Comparison of ENCODE assay signal across 18 cellular contexts in genomic region chr5:160359816-160360215, GRCh38. TPM values are rescaled to one million over a fixed set of nuclear protein-coding genes. Genes with fewer than 3 reads are reported as not detected.
DNase-seq lines count a peak whose midpoint lies in the region; ATAC-seq and TF ChIP-seq lines count a peak whose summit lies in the region.
"Had no signal": no experiment of that assay in that cellular context is flagged by ENCODE, and none has a peak within 500 bp of the region (broad histone marks: within the 10 kb centered on the region; RNA-seq: fewer than 3 reads in every experiment).

No MANE protein-coding gene starts in this region.

- peaks cover 18% of the 10 kb centered on the region for H3K4me1 Mint-ChIP-seq in WTC11
- H3K4me1 Mint-ChIP-seq: activated naive CD4-positive, alpha-beta T cell treated with anti-CD3 and anti-CD28 coated beads, Interleukin-2, amount 50 U/mL, for 24 hours had no signal

- ATAC-seq in WTC11 (peak; percentile 63), left lung (peak; percentile 42), GM19395 (IDR thresholded peaks at IDR 0.05; ENCODE audit: unreplicated experiment) (no peak), GM18858 (IDR thresholded peaks at IDR 0.05; ENCODE audit: unreplicated experiment) (no peak)

- H3K4me1 ChIP-seq in left lung, result peaks cover 6 to 17% of the 10 kb centered on the region in 2 donors
- peaks cover 0 to 74% (median 53%) of the 10 kb centered on the region in 4 donors for H3K4me1 ChIP-seq in tibial artery
- H3K4me1 ChIP-seq: BLaER1 treated with 17β-estradiol and CSF1 and Interleukin-3, amounts not matched to agents 10 nM and 100 nM had no signal

- no peaks in the 10 kb centered on the region for H3K9me3 ChIP-seq in left lung
- H3K9me3 ChIP-seq in tibial artery, result no peaks in the 10 kb centered on the region
- H3K9me3 ChIP-seq: BLaER1 treated with 17β-estradiol and CSF1 and Interleukin-3, amounts not matched to agents 10 nM and 100 nM; MG63 had no signal

- no peaks in the 10 kb centered on the region; the same call in 1 of the 2 replicates for H3K27me3 Mint-ChIP-seq in WTC11 (ENCODE audit: low read depth)

- peak; percentile 62 for DNase-seq in OCI-M1 (lab: John Stamatoyannopoulos, UW)
- DNase-seq in WTC11 (ENCODE audit: low spot score), result no peak
- no peak for DNase-seq in left lung
- peak in 1 of 2 donors; percentile 44 for DNase-seq in tibial artery
- no peak for DNase-seq in NCI-H1694 (lab: John Stamatoyannopoulos, UW)
- DNase-seq: activated CD4-positive, alpha-beta T cell treated with anti-CD3 and anti-CD28 coated beads for 4 hours; activated T-cell treated with anti-CD3 and anti-CD28 coated beads for 4 hours; effector CD8-positive, alpha-beta T cell; MG63; NCI-H187 treated with DMSO at 0.1 percent for 48 hours; NCI-H524 treated with DMSO at 0.1 percent for 48 hours; stimulated activated CD4-positive, alpha-beta T cell treated with anti-CD3 and anti-CD28 coated beads, Interleukin-1b, Interleukin-23, amount 100 ng/mL, for 48 hours; T-helper 2 cell had no signal

- TF ChIP-seq CTCF in WTC11 (IDR thresholded peaks at IDR 0.05) (no peak), left lung (IDR thresholded peaks at IDR 0.05) (no peak), tibial artery (IDR thresholded peaks at IDR 0.05) (no peak)

- no peak overlapping the region for H3K4me3 Mint-ChIP-seq in WTC11
- H3K4me3 Mint-ChIP-seq: activated naive CD4-positive, alpha-beta T cell treated with anti-CD3 and anti-CD28 coated beads, Interleukin-2, amount 50 U/mL, for 24 hours had no signal

- no peak overlapping the region for H3K27ac Mint-ChIP-seq in WTC11
- H3K27ac Mint-ChIP-seq: activated naive CD4-positive, alpha-beta T cell treated with anti-CD3 and anti-CD28 coated beads, Interleukin-2, amount 50 U/mL, for 24 hours had no signal

- intact Hi-C loops in left lung (cut with DNase I) (no loop called here), tibial artery (cut with DNase I; ENCODE audit: low total_unique reads) (no loop called here)

- H3K4me3 ChIP-seq in left lung (no peak overlapping the region), tibial artery (no peak overlapping the region)
- H3K4me3 ChIP-seq: BLaER1 treated with 17β-estradiol and CSF1 and Interleukin-3, amounts not matched to agents 10 nM and 100 nM; MG63 had no signal

- H3K27me3 ChIP-seq in left lung (no peaks in the 10 kb centered on the region), tibial artery (no peaks in the 10 kb centered on the region)
- H3K27me3 ChIP-seq: BLaER1 treated with 17β-estradiol and CSF1 and Interleukin-3, amounts not matched to agents 10 nM and 100 nM; MG63 had no signal

- H3K36me3 Mint-ChIP-seq in WTC11, result no peaks in the 10 kb centered on the region
- H3K36me3 Mint-ChIP-seq: activated naive CD4-positive, alpha-beta T cell treated with anti-CD3 and anti-CD28 coated beads, Interleukin-2, amount 50 U/mL, for 24 hours had no signal

- CTCF ChIA-PET in WTC11 (lab: Charles Lee), result interaction anchor here (0.7 to 1.7 kb wide), 10 partner anchors 10 to 338 kb away, joined by 3 to 13 read pairs (median 6); partner anchors contain the start of gene C1QTNF2

- POLR2A ChIA-PET in WTC11 (lab: Charles Lee), result no interaction called here

- H3K27ac ChIP-seq in left lung (peak overlapping the region in 1 of 2 donors; percentile 46), tibial artery (peak overlapping the region; percentile 73 to 95)
- H3K27ac ChIP-seq: BLaER1 treated with 17β-estradiol and CSF1 and Interleukin-3, amounts not matched to agents 10 nM and 100 nM had no signal

- no peaks in the 10 kb centered on the region for H3K9me3 Mint-ChIP-seq in WTC11
- H3K9me3 Mint-ChIP-seq: activated naive CD4-positive, alpha-beta T cell treated with anti-CD3 and anti-CD28 coated beads, Interleukin-2, amount 50 U/mL, for 24 hours had no signal

- H3K36me3 ChIP-seq in left lung (no peaks in the 10 kb centered on the region), tibial artery (no peaks in the 10 kb centered on the region)
- H3K36me3 ChIP-seq: BLaER1 treated with 17β-estradiol and CSF1 and Interleukin-3, amounts not matched to agents 10 nM and 100 nM; MG63 had no signal

TF ChIP-seq in WTC11, 78 proteins besides CTCF, POLR2A, EP300 and RAD21:
- TF ChIP-seq CDX4 (CRISPR knock-in tag; IDR thresholded peaks at IDR 0.05; ENCODE audit: borderline replicate concordance) (no peak), NFYB (CRISPR knock-in tag; conservative IDR thresholded peaks at IDR 0.05; ENCODE audit: low read depth) (no peak), CREB1 (CRISPR knock-in tag; IDR thresholded peaks at IDR 0.05) (no peak), MLX (CRISPR knock-in tag; IDR thresholded peaks at IDR 0.05) (no peak), ZSCAN18 (CRISPR knock-in tag; IDR thresholded peaks at IDR 0.05) (no peak), NR3C1 (CRISPR knock-in tag; conservative IDR thresholded peaks at IDR 0.05; ENCODE audit: low read depth) (no peak), HMGXB4 (CRISPR knock-in tag; IDR thresholded peaks at IDR 0.05) (no peak)

RNA-seq across cellular contexts. Expression of gene C1QTNF2, which starts 10.6 kb away (rescaled TPM):
- total RNA-seq in WTC11 (2021), result 0.25 to 0.52 TPM (median 0.44 TPM) in 3 replicates
- total RNA-seq in left lung, result 1 to 10 TPM; 2.3 to 2.9 TPM
- total RNA-seq: bronchial epithelial cell had no signal

RNA-seq across cellular contexts. Expression of gene FAM200C, which starts 40.0 kb away (rescaled TPM):
- 5.4 to 7.2 TPM (median 6.3 TPM) in 3 replicates for total RNA-seq in WTC11 (2021)
- total RNA-seq in left lung, result 1 to 10 TPM; 3.6 to 5.1 TPM

RNA-seq across cellular contexts. Expression of gene CCNJL, which starts 47.5 kb away (rescaled TPM):
- total RNA-seq in WTC11 (2021) (27.9 to 31.3 TPM (median 28.6 TPM) in 3 replicates), left lung (10 to 100 TPM; 16.0 to 19.6 TPM)

RNA-seq across cellular contexts. Expression of gene SLU7, which starts 59.1 kb away (rescaled TPM):
- 28.7 to 33.3 TPM (median 32.5 TPM) in 3 replicates for total RNA-seq in WTC11 (2021)
- 10 to 100 TPM; 36.1 to 40.8 TPM for total RNA-seq in left lung

Comparison
In these comparisons a context has a peak if more than half of its experiments do, and no peak if none do; other contexts are left out.
1. ATAC-seq: peak in WTC11 (single experiment) and left lung (single experiment); none in GM19395 (single experiment) and GM18858 (single experiment).